2 cellular contexts compared by ENCODE assay signal in the genomic region with DNA sequence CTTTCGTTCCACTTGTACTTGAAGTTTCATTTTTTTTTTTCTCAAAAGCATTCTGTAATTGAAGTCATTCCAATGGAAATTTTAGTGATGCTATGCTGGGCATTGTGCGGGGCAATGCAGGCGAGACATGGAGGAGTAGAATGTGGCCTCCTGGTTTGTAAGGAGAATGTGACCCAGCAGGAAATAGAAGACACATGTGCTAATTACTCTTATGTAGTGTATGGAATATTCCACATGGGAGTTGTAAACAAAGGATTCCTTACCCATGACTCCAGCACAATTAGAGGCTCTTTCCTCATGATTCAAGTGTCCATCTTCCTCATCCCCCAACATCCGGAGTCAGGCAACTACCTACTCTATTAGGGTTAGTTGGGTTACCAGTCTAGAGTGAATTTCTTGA.
A peak's percentile ranks its signal among the peaks of the same experiment; 100 is the strongest.
TF ChIP-seq lines count a peak whose summit lies in the region.

No MANE protein-coding gene starts in this region.

TF ChIP-seq in HepG2, 621 proteins besides CTCF, POLR2A, EP300 and RAD21:
- TF ChIP-seq SKIL (CRISPR knock-in tag; IDR thresholded peaks at IDR 0.05; ENCODE audit: borderline replicate concordance) = no peak
- no peak for TF ChIP-seq SP4 (CRISPR knock-in tag; IDR thresholded peaks at IDR 0.05)
- no peak for TF ChIP-seq ZGPAT (CRISPR knock-in tag; IDR thresholded peaks at IDR 0.05)
- TF ChIP-seq, protein P1, sequence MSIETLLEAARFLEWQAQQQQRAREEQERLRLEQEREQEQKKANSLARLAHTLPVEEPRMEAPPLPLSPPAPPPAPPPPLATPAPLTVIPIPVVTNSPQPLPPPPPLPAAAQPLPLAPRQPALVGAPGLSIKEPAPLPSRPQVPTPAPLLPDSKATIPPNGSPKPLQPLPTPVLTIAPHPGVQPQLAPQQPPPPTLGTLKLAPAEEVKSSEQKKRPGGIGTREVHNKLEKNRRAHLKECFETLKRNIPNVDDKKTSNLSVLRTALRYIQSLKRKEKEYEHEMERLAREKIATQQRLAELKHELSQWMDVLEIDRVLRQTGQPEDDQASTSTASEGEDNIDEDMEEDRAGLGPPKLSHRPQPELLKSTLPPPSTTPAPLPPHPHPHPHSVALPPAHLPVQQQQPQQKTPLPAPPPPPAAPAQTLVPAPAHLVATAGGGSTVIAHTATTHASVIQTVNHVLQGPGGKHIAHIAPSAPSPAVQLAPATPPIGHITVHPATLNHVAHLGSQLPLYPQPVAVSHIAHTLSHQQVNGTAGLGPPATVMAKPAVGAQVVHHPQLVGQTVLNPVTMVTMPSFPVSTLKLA (IDR thresholded peaks at IDR 0.05) = peak; percentile 12; the same call in 1 of the 2 replicates

TF ChIP-seq in IMR-90, 13 proteins besides CTCF, POLR2A, EP300 and RAD21:
- TF ChIP-seq MAFK (IDR thresholded peaks at IDR 0.05; ENCODE audit: low read depth, low read length) (no peak), MAZ (IDR thresholded peaks at IDR 0.05; ENCODE audit: borderline replicate concordance, low read depth, low read length) (no peak), CEBPB (IDR thresholded peaks at IDR 0.05; ENCODE audit: low read depth, low read length) (no peak), RCOR1 (IDR thresholded peaks at IDR 0.05; ENCODE audit: insufficient replicate concordance, low read length) (no peak), MXI1 (IDR thresholded peaks at IDR 0.05; ENCODE audit: borderline replicate concordance, low read depth, low read length) (no peak), CHD1 (IDR thresholded peaks at IDR 0.05; ENCODE audit: low read depth, low read length) (no peak), BHLHE40 (IDR thresholded peaks at IDR 0.05; ENCODE audit: low read depth, low read length) (no peak)
